ENCODE assay signal across 32 cellular contexts in genomic region chr17:28090551-28090950, GRCh38.
"Had no signal": no experiment of that assay in that cellular context is flagged by ENCODE, and none has a peak within 500 bp of the region (broad histone marks: within the 10 kb centered on the region; RNA-seq: fewer than 3 reads in every experiment).

No MANE protein-coding gene starts in this region.

- H3K27ac ChIP-seq: brain microvascular endothelial cell, coronary artery, dorsolateral prefrontal cortex, VCaP had no signal

- H3K27me3 Mint-ChIP-seq: activated CD4-positive, alpha-beta memory T cell treated with anti-CD3 and anti-CD28 coated beads, Interleukin-2, amount 10 ng/mL, durations not matched to agents 7 days and 5 days; activated CD4-positive, alpha-beta T cell treated with anti-CD3 and anti-CD28 coated beads, Interleukin-2, amount 10 ng/mL, durations not matched to agents 7 days and 5 days; activated naive CD8-positive, alpha-beta T cell; central memory CD8-positive, alpha-beta T cell; dendritic cell treated with granulocyte-macrophage colony-stimulating factor and Interleukin-4, amounts not matched to agents 40 ng/mL and 50 ng/mL, for 4 days; T-helper 17 cell had no signal

- H3K27me3 ChIP-seq: brain microvascular endothelial cell, dorsolateral prefrontal cortex had no signal

- H3K9me3 Mint-ChIP-seq: activated CD4-positive, alpha-beta memory T cell treated with anti-CD3 and anti-CD28 coated beads, Interleukin-2, amount 10 ng/mL, durations not matched to agents 7 days and 5 days; activated naive CD4-positive, alpha-beta T cell treated with anti-CD3 and anti-CD28 coated beads for 36 hours; activated T-helper 1 cell treated with anti-CD3 and anti-CD28 coated beads, Interleukin-12 subunit alpha, Interleukin-12 subunit beta, Interleukin-2, Interleukin-4 antibody, amounts not matched to agents 30 ng/mL and 10 ng/mL and 1 ng/mL, durations not matched to agents 14 hours and 24 hours and 36 hours; activated T-helper 2 cell treated with anti-CD3 and anti-CD28 coated beads, Interferon-gamma antibody, Interleukin-2, Interleukin-4, amounts not matched to agents 10 μg/mL and 5 μg/mL and 100 μg/mL, durations not matched to agents 14 hours and 24 hours and 36 hours; central memory CD8-positive, alpha-beta T cell; dendritic cell treated with granulocyte-macrophage colony-stimulating factor and Interleukin-4, amounts not matched to agents 40 ng/mL and 50 ng/mL, for 4 days; T-helper 2 cell treated with Interferon-gamma antibody and Interleukin-4, amounts not matched to agents 5 μg/mL and 100 μg/mL, for 36 hours had no signal

- H3K4me3 Mint-ChIP-seq: activated CD4-positive, alpha-beta memory T cell treated with anti-CD3 and anti-CD28 coated beads, Interleukin-2, amount 10 ng/mL, durations not matched to agents 7 days and 5 days; activated CD4-positive, alpha-beta T cell treated with anti-CD3 and anti-CD28 coated beads, Interleukin-2, amount 10 ng/mL, durations not matched to agents 7 days and 5 days; activated naive CD4-positive, alpha-beta T cell treated with anti-CD3 and anti-CD28 coated beads for 36 hours; activated naive CD8-positive, alpha-beta T cell; activated T-cell treated with anti-CD3 and anti-CD28 coated beads, Interleukin-2, amount 50 U/mL, for 4 hours; activated T-helper 1 cell treated with anti-CD3 and anti-CD28 coated beads, Interleukin-12 subunit alpha, Interleukin-12 subunit beta, Interleukin-2, Interleukin-4 antibody, amounts not matched to agents 30 ng/mL and 10 ng/mL and 1 ng/mL, durations not matched to agents 14 hours and 24 hours and 36 hours; central memory CD8-positive, alpha-beta T cell; dendritic cell treated with granulocyte-macrophage colony-stimulating factor and Interleukin-4, amounts not matched to agents 40 ng/mL and 50 ng/mL, for 4 days; endodermal cell; T-helper 17 cell; T-helper 2 cell treated with Interferon-gamma antibody and Interleukin-4, amounts not matched to agents 5 μg/mL and 100 μg/mL, for 36 hours; WTC11 had no signal

- DNase-seq: activated CD4-positive, alpha-beta memory T cell treated with anti-CD3 and anti-CD28 coated beads, Interleukin-2, amount 10 ng/mL, durations not matched to agents 7 days and 5 days; activated CD4-positive, alpha-beta T cell treated with anti-CD3 and anti-CD28 coated beads for 1 hour; activated CD4-positive, alpha-beta T cell treated with anti-CD3 and anti-CD28 coated beads for 4 hours; activated CD4-positive, alpha-beta T cell treated with anti-CD3 and anti-CD28 coated beads, Interleukin-2, amount 10 ng/mL, durations not matched to agents 7 days and 5 days; activated CD4-positive, alpha-beta T cell treated with anti-CD3 and anti-CD28 coated beads, Interleukin-2, amount 50 U/mL, for 4 hours; activated CD8-positive, alpha-beta memory T cell treated with anti-CD3 and anti-CD28 coated beads, Interleukin-2, amount 50 U/mL, for 48 hours; activated effector memory CD4-positive, alpha-beta T cell treated with anti-CD3 and anti-CD28 coated beads, Interleukin-2, amount 50 U/mL, for 16 hours; activated naive CD4-positive, alpha-beta T cell treated with anti-CD3 and anti-CD28 coated beads for 36 hours; activated T-cell treated with anti-CD3 and anti-CD28 coated beads, Interleukin-2, amount 50 U/mL, for 4 hours; amniotic stem cell; anterior cingulate cortex; brain microvascular endothelial cell; dorsolateral prefrontal cortex; effector memory CD4-positive, alpha-beta T cell; endodermal cell; foreskin fibroblast; head of caudate nucleus; T-helper 1 cell; T-helper 17 cell had no signal

- H3K4me1 Mint-ChIP-seq: activated CD4-positive, alpha-beta T cell treated with anti-CD3 and anti-CD28 coated beads, Interleukin-2, amount 10 ng/mL, durations not matched to agents 7 days and 5 days had no signal

- H3K4me3 ChIP-seq: coronary artery, dorsolateral prefrontal cortex had no signal

- H3K27ac Mint-ChIP-seq: activated CD4-positive, alpha-beta memory T cell treated with anti-CD3 and anti-CD28 coated beads, Interleukin-2, amount 10 ng/mL, durations not matched to agents 7 days and 5 days; activated CD4-positive, alpha-beta T cell treated with anti-CD3 and anti-CD28 coated beads, Interleukin-2, amount 10 ng/mL, durations not matched to agents 7 days and 5 days; activated naive CD4-positive, alpha-beta T cell treated with anti-CD3 and anti-CD28 coated beads for 36 hours; activated naive CD8-positive, alpha-beta T cell; activated T-helper 1 cell treated with anti-CD3 and anti-CD28 coated beads, Interleukin-12 subunit alpha, Interleukin-12 subunit beta, Interleukin-2, Interleukin-4 antibody, amounts not matched to agents 30 ng/mL and 10 ng/mL and 1 ng/mL, durations not matched to agents 14 hours and 24 hours and 36 hours; activated T-helper 2 cell treated with anti-CD3 and anti-CD28 coated beads, Interferon-gamma antibody, Interleukin-2, Interleukin-4, amounts not matched to agents 10 μg/mL and 5 μg/mL and 100 μg/mL, durations not matched to agents 14 hours and 24 hours and 36 hours; dendritic cell treated with granulocyte-macrophage colony-stimulating factor and Interleukin-4, amounts not matched to agents 40 ng/mL and 50 ng/mL, for 4 days; endodermal cell; T-helper 17 cell; T-helper 2 cell treated with Interferon-gamma antibody and Interleukin-4, amounts not matched to agents 5 μg/mL and 100 μg/mL, for 36 hours; WTC11 had no signal

- H3K36me3 ChIP-seq: brain microvascular endothelial cell had no signal

- FAIRE-seq: astrocyte, bronchial epithelial cell, frontal cortex had no signal

- ATAC-seq: activated T-cell treated with anti-CD3 and anti-CD28 coated beads, Interleukin-2, amount 50 U/mL, for 4 hours; esophagus mucosa; T-helper 17 cell; WTC11 had no signal
